24 cellular contexts compared by ENCODE assay signal in the genomic region with DNA sequence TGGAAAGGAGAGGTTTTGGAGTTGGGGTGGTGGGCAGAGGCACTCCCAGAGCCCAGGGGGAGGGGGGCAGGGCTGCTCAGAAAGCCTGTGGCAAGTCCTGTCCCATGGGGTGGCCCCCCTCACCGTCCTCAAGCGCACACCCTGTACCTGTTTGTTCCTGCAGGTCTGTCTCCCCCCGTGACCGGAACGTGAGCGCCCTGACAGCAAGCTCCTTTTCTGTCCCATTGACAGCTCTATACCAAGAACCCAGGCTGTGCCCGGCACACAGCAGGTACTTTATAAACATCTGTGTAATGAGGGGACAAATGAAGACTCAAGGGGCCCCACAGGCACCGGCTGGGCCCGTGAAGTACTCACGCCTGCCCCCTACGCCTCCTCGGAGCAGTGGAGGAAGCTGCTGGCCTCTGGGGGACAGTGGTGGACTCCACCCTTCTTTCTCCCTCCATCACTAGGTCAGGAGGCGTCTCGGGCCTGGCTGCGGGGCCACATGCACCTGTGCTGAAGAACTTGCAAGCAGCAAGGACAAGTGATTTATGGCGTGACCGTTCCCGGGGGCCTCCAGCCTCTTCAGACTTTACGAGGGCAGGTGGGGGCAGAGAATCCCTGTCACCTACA.
"Had no signal": no experiment of that assay in that cellular context is flagged by ENCODE, and none has a peak within 500 bp of the region (broad histone marks: within the 10 kb centered on the region; RNA-seq: fewer than 3 reads in every experiment).

No MANE protein-coding gene starts in this region.

- H3K36me3 ChIP-seq: esophagus muscularis mucosa, gastroesophageal sphincter, heart left ventricle, left ventricle myocardium inferior, lower lobe of right lung, pancreas, right lobe of liver, thoracic aorta, tibial nerve, upper lobe of left lung had no signal

- H3K4me1 ChIP-seq: esophagus muscularis mucosa, foreskin keratinocyte, gastroesophageal sphincter, heart left ventricle, left ventricle myocardium inferior, lower lobe of right lung, pancreas, right lobe of liver, upper lobe of left lung had no signal

- H3K4me3 Mint-ChIP-seq: nephron; stimulated activated naive B cell treated with anti-CD40 and anti-IgM and Interleukin-4, amounts not matched to agents 10 μg/mL and 1 μg/mL and 100 μg/mL, for 72 hours; stimulated activated naive CD8-positive, alpha-beta T cell treated with anti-CD3 and anti-CD28 coated beads, Interleukin-15, Interleukin-2, amounts not matched to agents 100 ng/mL and 50 ng/mL, for 24 hours had no signal

- H3K4me3 ChIP-seq: coronary artery, esophagus muscularis mucosa, gastroesophageal sphincter, heart left ventricle, hepatocyte, left ventricle myocardium inferior, lower lobe of right lung, pancreas, right lobe of liver, thoracic aorta, tibial nerve, upper lobe of left lung had no signal

- H3K27me3 ChIP-seq: foreskin keratinocyte, hepatocyte, pancreas, right lobe of liver, upper lobe of left lung had no signal

- H3K36me3 Mint-ChIP-seq: stimulated activated naive B cell treated with anti-CD40 and anti-IgM and Interleukin-4, amounts not matched to agents 10 μg/mL and 1 μg/mL and 100 μg/mL, for 72 hours had no signal

- H3K27ac Mint-ChIP-seq: nephron; stimulated activated naive B cell treated with anti-CD40 and anti-IgM and Interleukin-4, amounts not matched to agents 10 μg/mL and 1 μg/mL and 100 μg/mL, for 72 hours; stimulated activated naive CD8-positive, alpha-beta T cell treated with anti-CD3 and anti-CD28 coated beads, Interleukin-15, Interleukin-2, amounts not matched to agents 100 ng/mL and 50 ng/mL, for 24 hours had no signal

- DNase-seq: dermis blood vessel endothelial cell; effector memory CD4-positive, alpha-beta T cell; foreskin keratinocyte; left cardiac atrium; left ventricle myocardium inferior; lower lobe of right lung; occipital lobe; retina; right lobe of liver; small intestine; stimulated activated CD4-positive, alpha-beta T cell treated with anti-CD3 and anti-CD28 coated beads, Interleukin-15, amount 100 ng/mL, for 24 hours; stimulated activated CD4-positive, alpha-beta T cell treated with anti-CD3 and anti-CD28 coated beads, Interleukin-2, amount 100 ng/mL, for 48 hours; stimulated activated naive B cell treated with anti-CD40 and anti-IgM and Interleukin-4, amounts not matched to agents 10 μg/mL and 1 μg/mL and 100 μg/mL, for 72 hours had no signal

- H3K9me3 Mint-ChIP-seq: nephron; stimulated activated naive B cell treated with anti-CD40 and anti-IgM and Interleukin-4, amounts not matched to agents 10 μg/mL and 1 μg/mL and 100 μg/mL, for 72 hours; stimulated activated naive CD8-positive, alpha-beta T cell treated with anti-CD3 and anti-CD28 coated beads, Interleukin-15, Interleukin-2, amounts not matched to agents 100 ng/mL and 50 ng/mL, for 24 hours had no signal

- H3K27ac ChIP-seq: coronary artery, esophagus muscularis mucosa, foreskin keratinocyte, gastroesophageal sphincter, heart left ventricle, hepatocyte, left ventricle myocardium inferior, lower lobe of right lung, pancreas, right lobe of liver, thoracic aorta, tibial nerve, upper lobe of left lung had no signal

- H3K9me3 ChIP-seq: esophagus muscularis mucosa, gastroesophageal sphincter, heart left ventricle, left ventricle myocardium inferior, lower lobe of right lung, pancreas, right lobe of liver, thoracic aorta, tibial nerve, upper lobe of left lung had no signal

- ATAC-seq: foreskin keratinocyte; gastroesophageal sphincter; heart left ventricle; left cardiac atrium; lower lobe of right lung; pancreas; right lobe of liver; stimulated activated naive B cell treated with anti-CD40 and anti-IgM and Interleukin-4, amounts not matched to agents 10 μg/mL and 1 μg/mL and 100 μg/mL, for 72 hours had no signal
